In genomic region chr5:160475864-160476438, GRCh38 we compare ENCODE assay signal across 1 cellular context.
TF ChIP-seq lines count a peak whose summit lies in the region.

No MANE protein-coding gene starts in this region.

TF ChIP-seq in HepG2, 621 proteins besides CTCF, POLR2A, EP300 and RAD21 (continues in another document):
- TF ChIP-seq TBX2 (CRISPR knock-in tag; IDR thresholded peaks at IDR 0.05; ENCODE audit: borderline replicate concordance) = peak; percentile 90
- no peak for TF ChIP-seq TAF15 (IDR thresholded peaks at IDR 0.05; ENCODE audit: low read depth, low read length, poor library complexity, severe bottlenecking)
- peak; percentile 92; the same call in 1 of the 2 replicates for TF ChIP-seq ZNF331 (CRISPR knock-in tag; IDR thresholded peaks at IDR 0.05)
- TF ChIP-seq KAT8 (CRISPR knock-in tag; IDR thresholded peaks at IDR 0.05) = peak; percentile 71
- TF ChIP-seq PATZ1 (CRISPR knock-in tag; IDR thresholded peaks at IDR 0.05) = peak; percentile 63; the same call in 1 of the 2 replicates
- peak; percentile 39 for TF ChIP-seq SKI (IDR thresholded peaks at IDR 0.05; ENCODE audit: partially characterized antibody)
- peak; percentile 67 for TF ChIP-seq MAX (IDR thresholded peaks at IDR 0.05)
- TF ChIP-seq FOSL2 (CRISPR knock-in tag; IDR thresholded peaks at IDR 0.05) = peak; percentile 95
- peak; percentile 58 for TF ChIP-seq MED8 (CRISPR knock-in tag; IDR thresholded peaks at IDR 0.05; ENCODE audit: insufficient replicate concordance)
- peak; percentile 69; the same call in 1 of the 2 replicates for TF ChIP-seq ZHX1 (CRISPR knock-in tag; IDR thresholded peaks at IDR 0.05; ENCODE audit: low read depth)
- 0 out of 2 replicates have a peak, but pooled peaks have one; percentile 43 for TF ChIP-seq ZNF709 (CRISPR knock-in tag; IDR thresholded peaks at IDR 0.05)
- TF ChIP-seq BATF2 (CRISPR knock-in tag; IDR thresholded peaks at IDR 0.05) = 0 out of 2 replicates have a peak, but pooled peaks have one; percentile 52
- TF ChIP-seq DBP (CRISPR knock-in tag; IDR thresholded peaks at IDR 0.05; ENCODE audit: not compliant biosample characterization) = peak; percentile 48
- peak; percentile 75 for TF ChIP-seq FOXP1 (IDR thresholded peaks at IDR 0.05)
- TF ChIP-seq FOXP1 (CRISPR knock-in tag; IDR thresholded peaks at IDR 0.05) = peak; percentile 92
- peak; percentile 80 for TF ChIP-seq SNAPC4 (CRISPR knock-in tag; IDR thresholded peaks at IDR 0.05)
- TF ChIP-seq CCDC6 (CRISPR knock-in tag; IDR thresholded peaks at IDR 0.05) = no peak
- peak; percentile 32; the same call in 1 of the 2 replicates for TF ChIP-seq ZNF687 (CRISPR knock-in tag; IDR thresholded peaks at IDR 0.05)
- no peak for TF ChIP-seq NFYB (CRISPR knock-in tag; IDR thresholded peaks at IDR 0.05)
- no peak for TF ChIP-seq ATF5 (CRISPR knock-in tag; IDR thresholded peaks at IDR 0.05; ENCODE audit: low read depth)
- TF ChIP-seq NCOR1 (IDR thresholded peaks at IDR 0.05; ENCODE audit: borderline replicate concordance, low read length) = peak; percentile 96
- TF ChIP-seq SMYD3 (CRISPR knock-in tag; IDR thresholded peaks at IDR 0.05) = peak; percentile 77; the same call in 1 of the 2 replicates
- TF ChIP-seq NCOA2 (CRISPR knock-in tag; IDR thresholded peaks at IDR 0.05) = peak; percentile 91
- TF ChIP-seq KDM2A (CRISPR knock-in tag; IDR thresholded peaks at IDR 0.05; ENCODE audit: borderline replicate concordance, low read depth) = peak; percentile 55; the same call in 1 of the 2 replicates
- peak; percentile 33; the same call in 1 of the 2 replicates for TF ChIP-seq NFYC (CRISPR knock-in tag; IDR thresholded peaks at IDR 0.05)
- peak; percentile 77; the same call in 1 of the 2 replicates for TF ChIP-seq ZKSCAN8 (CRISPR knock-in tag; IDR thresholded peaks at IDR 0.05; ENCODE audit: borderline replicate concordance)
- 0 out of 2 replicates have a peak, but pooled peaks have one; percentile 17 for TF ChIP-seq ZSCAN20 (CRISPR knock-in tag; IDR thresholded peaks at IDR 0.05; ENCODE audit: borderline replicate concordance)
- TF ChIP-seq GABPA (IDR thresholded peaks at IDR 0.05; ENCODE audit: low read depth, low read length) = no peak
- TF ChIP-seq GABPA (CRISPR knock-in tag; IDR thresholded peaks at IDR 0.05; ENCODE audit: low read depth) = no peak
- peak; percentile 68; the same call in 1 of the 2 replicates for TF ChIP-seq ZMYM3 (CRISPR knock-in tag; IDR thresholded peaks at IDR 0.05)
- TF ChIP-seq FOXO1 (CRISPR knock-in tag; IDR thresholded peaks at IDR 0.05) = peak; percentile 98
- TF ChIP-seq ZBTB20 (CRISPR knock-in tag; IDR thresholded peaks at IDR 0.05; ENCODE audit: borderline replicate concordance, low read depth) = peak; percentile 83; the same call in 1 of the 2 replicates
- peak; percentile 67 for TF ChIP-seq YY1 (IDR thresholded peaks at IDR 0.05; ENCODE audit: insufficient read depth, insufficient replicate concordance, low read depth, low read length)
- no peak for TF ChIP-seq RNF219 (CRISPR knock-in tag; IDR thresholded peaks at IDR 0.05)
- no peak for TF ChIP-seq ZNF75D (CRISPR knock-in tag; IDR thresholded peaks at IDR 0.05; ENCODE audit: borderline replicate concordance)
- TF ChIP-seq TCF7 (IDR thresholded peaks at IDR 0.05; ENCODE audit: low read depth) = peak; percentile 73
- TF ChIP-seq CREM (IDR thresholded peaks at IDR 0.05) = peak; percentile 88
- no peak for TF ChIP-seq CREM (CRISPR knock-in tag; IDR thresholded peaks at IDR 0.05)
- TF ChIP-seq ZNF362 (CRISPR knock-in tag; IDR thresholded peaks at IDR 0.05; ENCODE audit: borderline replicate concordance) = no peak; the same call in 1 of the 2 replicates
- peak; percentile 60; the same call in 1 of the 2 replicates for TF ChIP-seq ZNF430 (CRISPR knock-in tag; IDR thresholded peaks at IDR 0.05)
- no peak for TF ChIP-seq ZNF615 (CRISPR knock-in tag; IDR thresholded peaks at IDR 0.05; ENCODE audit: borderline replicate concordance)
- peak; percentile 14; the same call in 1 of the 2 replicates for TF ChIP-seq ZBTB38 (CRISPR knock-in tag; IDR thresholded peaks at IDR 0.05)
